In the genomic region with DNA sequence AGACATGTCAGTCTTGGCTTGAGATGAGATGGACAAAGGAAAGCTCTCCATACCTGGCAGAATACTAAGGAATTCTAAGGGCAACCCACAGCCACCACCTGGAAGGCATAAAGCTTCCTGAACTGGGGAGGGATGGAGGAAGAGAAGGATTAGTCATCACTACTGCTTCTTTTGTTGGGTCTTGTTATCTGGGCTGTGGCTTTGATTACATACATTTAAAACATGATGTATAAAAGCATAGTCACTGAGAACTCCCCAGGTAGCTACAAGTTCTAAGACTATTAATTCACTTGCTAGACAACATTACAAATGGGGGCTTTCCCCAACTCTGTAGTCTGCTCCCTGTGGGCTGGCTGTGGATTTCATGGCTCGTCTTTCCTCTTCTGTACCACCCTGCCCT, we compare ENCODE assay signal across 13 cellular contexts. TPM values are rescaled to one million over a fixed set of nuclear protein-coding genes. Genes with fewer than 3 reads are reported as not detected.
DNase-seq lines count a peak whose midpoint lies in the region; ATAC-seq, FAIRE-seq and TF ChIP-seq lines count a peak whose summit lies in the region.
"Had no signal": no experiment of that assay in that cellular context is flagged by ENCODE, and none has a peak within 500 bp of the region (broad histone marks: within the 10 kb centered on the region; RNA-seq: fewer than 3 reads in every experiment).

No MANE protein-coding gene starts in this region.

- H3K27ac ChIP-seq in PC-3 (ENCODE audit: low read length), result peak overlapping the region; percentile 59
- H3K27ac ChIP-seq: upper lobe of right lung had no signal

- H2AFZ ChIP-seq in PC-3 (ENCODE audit: low read length), result no peak overlapping the region

- H3K4me1 ChIP-seq in PC-3 (ENCODE audit: insufficient read depth, low read length), result peaks cover 16% of the 10 kb centered on the region

- BruUV-seq in PC-3 (replicated peaks; lab: Mats Ljungman, UMichigan), result no TSS peak

- no peaks in the 10 kb centered on the region for H3K9me3 ChIP-seq in PC-3 (ENCODE audit: low read length)
- H3K9me3 ChIP-seq: upper lobe of right lung had no signal

- POLR2A ChIA-PET in PC-3 (lab: Charles Lee; ENCODE audit: unreplicated experiment), result interaction anchor here (0.7 kb wide), 1 partner anchor 11 kb away, joined by 3 read pairs; no protein-coding TSS in a partner anchor

- CTCF ChIA-PET in activated naive CD4-positive, alpha-beta T cell treated with anti-CD3 and anti-CD28 coated beads for 36 hours (lab: Charles Lee), result interaction anchor here (1.1 to 2.5 kb wide), 3 partner anchors 23 to 103 kb away, joined by 3 to 7 read pairs (median 5); no protein-coding TSS in a partner anchor
- CTCF ChIA-PET in PC-3 (lab: Charles Lee), result interaction anchor here (0.6 to 1.8 kb wide), 5 partner anchors 13 to 506 kb away, joined by 3 to 8 read pairs (median 4); no protein-coding TSS in a partner anchor

- no peak overlapping the region for H3K4me3 Mint-ChIP-seq in activated naive CD4-positive, alpha-beta T cell treated with anti-CD3 and anti-CD28 coated beads for 36 hours
- H3K4me3 Mint-ChIP-seq in progenitor cell of endocrine pancreas (ENCODE audit: low read depth), result no peak overlapping the region

- H3K36me3 ChIP-seq in PC-3 (ENCODE audit: low read depth, low read length) (peaks cover 25% of the 10 kb centered on the region), bronchial epithelial cell (ENCODE audit: control insufficient read depth, insufficient read depth, low read length) (peaks cover 4% of the 10 kb centered on the region)

- H3F3A ChIP-seq in PC-3 (ENCODE audit: low read length, unreplicated experiment), result peaks cover 7% of the 10 kb centered on the region

- H3K9me3 Mint-ChIP-seq in activated naive CD4-positive, alpha-beta T cell treated with anti-CD3 and anti-CD28 coated beads for 36 hours, result no peaks in the 10 kb centered on the region
- H3K9me3 Mint-ChIP-seq in progenitor cell of endocrine pancreas (ENCODE audit: low read depth), result no peaks in the 10 kb centered on the region

- peak overlapping the region; percentile 54 for H3K27ac Mint-ChIP-seq in activated naive CD4-positive, alpha-beta T cell treated with anti-CD3 and anti-CD28 coated beads for 36 hours
- H3K27ac Mint-ChIP-seq in progenitor cell of endocrine pancreas, result peak overlapping the region; percentile 91

- no peak for FAIRE-seq in bronchial epithelial cell (lab: Jason Lieb, UNC)
- FAIRE-seq: GM12878 had no signal

- H3K9ac ChIP-seq in PC-3 (ENCODE audit: low read length), result no peak overlapping the region

- ATAC-seq in PC-3, result peak; percentile 97
- ATAC-seq: GM12878, upper lobe of right lung had no signal

- H3K79me2 ChIP-seq in PC-3 (ENCODE audit: low read length), result peaks cover 24% of the 10 kb centered on the region

- DNase-seq in activated naive CD4-positive, alpha-beta T cell treated with anti-CD3 and anti-CD28 coated beads for 36 hours, result no peak
- DNase-seq in activated naive CD4-positive, alpha-beta T cell treated with anti-CD3 and anti-CD28 coated beads, Interleukin-2, amount 50 U/mL, for 16 hours, result no peak
- DNase-seq in PC-3 (peak; percentile 82), bronchial epithelial cell (ENCODE audit: low read depth) (peak; percentile 94), progenitor cell of endocrine pancreas (ENCODE audit: low spot score, unreplicated experiment) (no peak), NCI-H2171 (lab: John Stamatoyannopoulos, UW) (no peak), RKO (ENCODE audit: low spot score) (no peak), amniotic stem cell (lab: John Stamatoyannopoulos, UW) (no peak)
- DNase-seq: activated CD4-positive, alpha-beta T cell treated with anti-CD3 and anti-CD28 coated beads, Interleukin-2, amount 50 U/mL, for 4 hours; DMS79 treated with DMSO at 0.1 percent for 48 hours; NCI-H1105 treated with DMSO at 0.1 percent for 48 hours; upper lobe of right lung had no signal

- H3K36me3 Mint-ChIP-seq in activated naive CD4-positive, alpha-beta T cell treated with anti-CD3 and anti-CD28 coated beads for 36 hours (ENCODE audit: low read depth), result peaks cover 24% of the 10 kb centered on the region
- H3K36me3 Mint-ChIP-seq in progenitor cell of endocrine pancreas (ENCODE audit: insufficient read depth), result peaks cover 28% of the 10 kb centered on the region

- intact Hi-C loops in activated naive CD4-positive, alpha-beta T cell treated with anti-CD3 and anti-CD28 coated beads for 36 hours (cut with micrococcal nuclease), result loop anchor here (2.0 kb wide), 1 partner anchor 38 kb away; no protein-coding TSS in a partner anchor
- intact Hi-C loops in PC-3 (cut with micrococcal nuclease), result loop anchor here (5.0 kb wide), 2 partner anchors 35 to 55 kb away; no protein-coding TSS in a partner anchor

- H3K9me2 ChIP-seq in PC-3 (replicated peaks; ENCODE audit: low read length), result no peaks in the 10 kb centered on the region

- H3K27me3 ChIP-seq in PC-3 (ENCODE audit: low read length), result no peaks in the 10 kb centered on the region
- no peaks in the 10 kb centered on the region for H3K27me3 ChIP-seq in bronchial epithelial cell (ENCODE audit: control insufficient read depth, insufficient read depth, low read length)
- H3K27me3 ChIP-seq: upper lobe of right lung had no signal

- H3K27me3 Mint-ChIP-seq in activated naive CD4-positive, alpha-beta T cell treated with anti-CD3 and anti-CD28 coated beads for 36 hours (ENCODE audit: low read depth), result no peaks in the 10 kb centered on the region
- no peaks in the 10 kb centered on the region for H3K27me3 Mint-ChIP-seq in progenitor cell of endocrine pancreas

- peak overlapping the region; percentile 9; the same call in 1 of the 2 replicates for H3K4me2 ChIP-seq in PC-3 (ENCODE audit: low read length)

- no peak for TF ChIP-seq CTCF in PC-3 (conservative IDR thresholded peaks at IDR 0.05; ENCODE audit: low read depth, low read length)
- no peak for TF ChIP-seq CTCF in bronchial epithelial cell (IDR thresholded peaks at IDR 0.05; ENCODE audit: insufficient read depth, low read length, severe bottlenecking)
- no peak for TF ChIP-seq CTCF in progenitor cell of endocrine pancreas (IDR thresholded peaks at IDR 0.05; ENCODE audit: unreplicated experiment)

- H3K4me3 ChIP-seq in PC-3 (ENCODE audit: low read length), result no peak overlapping the region
- H3K4me3 ChIP-seq in bronchial epithelial cell (ENCODE audit: low read depth, low read length), result no peak overlapping the region
- H3K4me3 ChIP-seq: GM12878, upper lobe of right lung had no signal

- H3K4me1 Mint-ChIP-seq in activated naive CD4-positive, alpha-beta T cell treated with anti-CD3 and anti-CD28 coated beads for 36 hours (ENCODE audit: low read depth), result peaks cover 24% of the 10 kb centered on the region
- peaks cover 9% of the 10 kb centered on the region for H3K4me1 Mint-ChIP-seq in progenitor cell of endocrine pancreas (ENCODE audit: low read depth)

- peaks cover 26% of the 10 kb centered on the region for H4K20me1 ChIP-seq in PC-3 (ENCODE audit: low read length)

RNA-seq across cellular contexts. Expression of a gene that starts 58.2 kb away (rescaled TPM):
- 10 to 100 TPM; 65.5 to 66.3 TPM for total RNA-seq in activated naive CD4-positive, alpha-beta T cell treated with anti-CD3 and anti-CD28 coated beads for 36 hours
- total RNA-seq in PC-3 (2014; rRNA removed) (25.3 and 31.2 TPM in 2 replicates), bronchial epithelial cell (17.1 and 27.8 TPM in 2 replicates), progenitor cell of endocrine pancreas (79.4 and 80.1 TPM in 2 replicates)

Comparison
In these comparisons a context has a peak if more than half of its experiments do, and no peak if none do; other contexts are left out.
1. DNase-seq: peak in PC-3 (single experiment) and bronchial epithelial cell (single experiment); none in activated naive CD4-positive, alpha-beta T cell treated with anti-CD3 and anti-CD28 coated beads for 36 hours (single experiment), activated naive CD4-positive, alpha-beta T cell treated with anti-CD3 and anti-CD28 coated beads, Interleukin-2, amount 50 U/mL, for 16 hours (single experiment), progenitor cell of endocrine pancreas (single experiment), NCI-H2171 (single experiment), RKO (single experiment) and amniotic stem cell (single experiment).